Comparison of ENCODE assay signal across 1 cellular context in the genomic region with DNA sequence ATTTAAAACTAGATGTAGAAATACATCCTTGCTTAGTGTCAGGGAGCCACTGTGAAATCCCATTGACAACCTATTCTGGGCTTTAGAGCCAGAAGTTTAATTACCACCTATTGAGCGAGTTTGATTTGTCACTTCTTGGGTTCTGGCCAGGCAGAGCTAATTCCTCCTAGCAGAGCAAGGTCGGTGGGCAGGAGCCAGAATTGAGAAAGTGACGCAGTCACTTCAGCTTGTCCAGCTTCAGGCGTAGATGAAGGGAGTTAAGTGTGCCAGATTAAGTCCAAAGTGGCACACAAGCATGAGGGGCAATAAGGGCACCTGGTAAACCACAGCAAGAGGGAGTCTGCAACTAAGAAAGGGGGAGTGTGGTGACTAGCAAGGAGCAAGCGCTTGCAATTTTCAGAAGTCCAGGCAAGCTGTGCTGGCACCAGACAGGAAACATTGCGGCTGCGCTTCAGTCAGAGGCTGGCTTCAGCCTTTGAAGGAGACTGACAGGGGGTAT.
TF ChIP-seq lines count a peak whose summit lies in the region.

No MANE protein-coding gene starts in this region.

TF ChIP-seq in GM23338, 12 proteins besides CTCF, POLR2A, EP300 and RAD21 (continued from another document):
- TF ChIP-seq REST (IDR thresholded peaks at IDR 0.05; ENCODE audit: unreplicated experiment) (no peak), POLR2AphosphoS5 (IDR thresholded peaks at IDR 0.05; ENCODE audit: low read depth) (no peak), NANOG (IDR thresholded peaks at IDR 0.05; ENCODE audit: borderline replicate concordance) (no peak), EZH2 (IDR thresholded peaks at IDR 0.05; ENCODE audit: low read depth, unreplicated experiment) (no peak)
- TF ChIP-seq, protein P1, sequence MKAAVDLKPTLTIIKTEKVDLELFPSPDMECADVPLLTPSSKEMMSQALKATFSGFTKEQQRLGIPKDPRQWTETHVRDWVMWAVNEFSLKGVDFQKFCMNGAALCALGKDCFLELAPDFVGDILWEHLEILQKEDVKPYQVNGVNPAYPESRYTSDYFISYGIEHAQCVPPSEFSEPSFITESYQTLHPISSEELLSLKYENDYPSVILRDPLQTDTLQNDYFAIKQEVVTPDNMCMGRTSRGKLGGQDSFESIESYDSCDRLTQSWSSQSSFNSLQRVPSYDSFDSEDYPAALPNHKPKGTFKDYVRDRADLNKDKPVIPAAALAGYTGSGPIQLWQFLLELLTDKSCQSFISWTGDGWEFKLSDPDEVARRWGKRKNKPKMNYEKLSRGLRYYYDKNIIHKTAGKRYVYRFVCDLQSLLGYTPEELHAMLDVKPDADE (IDR thresholded peaks at IDR 0.05): no peak
TF ChIP-seq in GM23338: peak in this region for 0.
